ENCODE assay signal across 1 cellular context in genomic region chr10:71696635-71697326, GRCh38.
TF ChIP-seq lines count a peak whose summit lies in the region.

No MANE protein-coding gene starts in this region.

TF ChIP-seq in HepG2, 621 proteins besides CTCF, POLR2A, EP300 and RAD21:
- TF ChIP-seq ZBTB40 (IDR thresholded peaks at IDR 0.05) (no peak), ZBTB40 (CRISPR knock-in tag; IDR thresholded peaks at IDR 0.05) (no peak), MAZ (IDR thresholded peaks at IDR 0.05; ENCODE audit: borderline replicate concordance, low read depth, low read length) (peak; percentile 27; the same call in 1 of the 2 replicates), MAZ (CRISPR knock-in tag; IDR thresholded peaks at IDR 0.05; ENCODE audit: low read depth) (no peak), ZNF780A (CRISPR knock-in tag; IDR thresholded peaks at IDR 0.05) (no peak), ZNF749 (CRISPR knock-in tag; IDR thresholded peaks at IDR 0.05; ENCODE audit: borderline replicate concordance) (0 out of 2 replicates have a peak, but pooled peaks have one; percentile 25), NFE2 (CRISPR knock-in tag; IDR thresholded peaks at IDR 0.05) (no peak), STAG1 (CRISPR knock-in tag; IDR thresholded peaks at IDR 0.05) (peak; percentile 56), ZNF225 (CRISPR knock-in tag; IDR thresholded peaks at IDR 0.05) (0 out of 2 replicates have a peak, but pooled peaks have one; percentile 34), ZNF710 (CRISPR knock-in tag; IDR thresholded peaks at IDR 0.05; ENCODE audit: borderline replicate concordance) (no peak), ELF1 (CRISPR knock-in tag; IDR thresholded peaks at IDR 0.05) (no peak), ZNF460 (CRISPR knock-in tag; IDR thresholded peaks at IDR 0.05; ENCODE audit: borderline replicate concordance) (no peak), ZNF574 (CRISPR knock-in tag; IDR thresholded peaks at IDR 0.05) (no peak), ZNF605 (CRISPR knock-in tag; IDR thresholded peaks at IDR 0.05) (peak; percentile 72), ADNP (CRISPR knock-in tag; IDR thresholded peaks at IDR 0.05) (no peak), ZNF263 (CRISPR knock-in tag; IDR thresholded peaks at IDR 0.05) (0 out of 2 replicates have a peak, but pooled peaks have one; percentile 24), SMC3 (IDR thresholded peaks at IDR 0.05; ENCODE audit: low read length) (peak; percentile 59; the same call in 1 of the 2 replicates), ATF1 (CRISPR knock-in tag; IDR thresholded peaks at IDR 0.05) (no peak), ZNF30 (CRISPR knock-in tag; IDR thresholded peaks at IDR 0.05) (no peak), ZMAT5 (CRISPR knock-in tag; IDR thresholded peaks at IDR 0.05; ENCODE audit: borderline replicate concordance, low read depth) (no peak), PPARG (CRISPR knock-in tag; conservative IDR thresholded peaks at IDR 0.05) (peak; percentile 43; the same call in 1 of the 2 replicates), XRCC5 (optimal IDR thresholded peaks at IDR 0.05; ENCODE audit: low read length) (peak; percentile 71), SALL1 (CRISPR knock-in tag; IDR thresholded peaks at IDR 0.05) (peak; percentile 12; the same call in 1 of the 2 replicates), MAFG (CRISPR knock-in tag; IDR thresholded peaks at IDR 0.05) (no peak)
